In the genomic region with DNA sequence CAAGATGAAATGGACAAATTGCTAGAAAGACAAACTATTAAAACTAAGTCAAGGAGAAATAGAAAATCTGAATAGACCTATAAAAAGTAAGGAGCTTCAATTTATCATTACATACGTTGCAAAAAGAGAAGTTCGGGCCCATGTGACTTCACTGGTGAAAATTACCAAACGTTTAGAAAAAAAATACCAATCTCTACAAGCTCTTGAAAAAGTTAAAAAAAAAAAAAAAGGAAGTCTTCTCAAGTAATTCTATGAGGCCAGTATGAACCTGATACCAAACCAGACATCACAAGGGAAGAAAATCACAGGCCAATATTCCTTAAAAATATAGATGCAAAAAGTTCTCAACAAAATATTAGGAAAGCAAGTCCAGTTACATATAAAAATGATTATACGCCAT, we compare ENCODE assay signal across 24 cellular contexts.
"Had no signal": no experiment of that assay in that cellular context is flagged by ENCODE, and none has a peak within 500 bp of the region (broad histone marks: within the 10 kb centered on the region; RNA-seq: fewer than 3 reads in every experiment).

No MANE protein-coding gene starts in this region.

- H3K9me3 ChIP-seq: SJSA1 had no signal

- H3K4me1 ChIP-seq: SJSA1 had no signal

- H3K36me3 ChIP-seq: SJSA1, WERI-Rb-1 had no signal

- H3K4me3 ChIP-seq: SJSA1 had no signal

- H3K27ac ChIP-seq: SJSA1, WERI-Rb-1 had no signal

- DNase-seq: activated CD4-positive, alpha-beta memory T cell treated with anti-CD3 and anti-CD28 coated beads, Interleukin-2, amount 10 ng/mL, durations not matched to agents 7 days and 5 days; activated CD4-positive, alpha-beta T cell treated with anti-CD3 and anti-CD28 coated beads for 36 hours; activated CD4-positive, alpha-beta T cell treated with anti-CD3 and anti-CD28 coated beads, Interleukin-2, amount 50 U/mL, for 1 hour; activated gamma-delta T cell treated with Interleukin-2 at 50 U/mL for 16 hours; activated naive CD4-positive, alpha-beta T cell treated with anti-CD3 and anti-CD28 coated beads, Interleukin-2, amount 10 ng/mL, durations not matched to agents 7 days and 5 days; activated naive CD8-positive, alpha-beta T cell treated with anti-CD3 and anti-CD28 coated beads for 36 hours; activated T-cell treated with anti-CD3 and anti-CD28 coated beads for 4 hours; activated T-cell treated with anti-CD3 and anti-CD28 coated beads, Interleukin-2, amount 50 U/mL, for 72 hours; cerebellar nuclear complex; Karpas-422; NCI-H1105; NCI-H1436; NCI-H1694 treated with DMSO at 0.1 percent for 48 hours; NCI-H2029 treated with DMSO at 0.1 percent for 48 hours; NCI-H345; NCI-H510A treated with DMSO at 0.1 percent for 48 hours; NCI-H69; PC-3; SHP77; T-cell; T-helper 2 cell; WERI-Rb-1 had no signal

- H3K27me3 ChIP-seq: SJSA1 had no signal

- ATAC-seq: activated CD4-positive, alpha-beta T cell treated with anti-CD3 and anti-CD28 coated beads for 36 hours; activated T-cell treated with anti-CD3 and anti-CD28 coated beads, Interleukin-2, amount 50 U/mL, for 72 hours; PC-3; SK-N-SH treated with all-trans-retinoic acid at 6 μM for 48 hours; T-cell had no signal
